ENCODE assay signal across 3 cellular contexts in genomic region chr1:145123992-145124641, GRCh38. TPM values are rescaled to one million over a fixed set of nuclear protein-coding genes. Genes with fewer than 3 reads are reported as not detected.
"Had no signal": no experiment of that assay in that cellular context is flagged by ENCODE, and none has a peak within 500 bp of the region (broad histone marks: within the 10 kb centered on the region; RNA-seq: fewer than 3 reads in every experiment).

No MANE protein-coding gene starts in this region.

RNA-seq across cellular contexts. Expression of gene FAM72D, which starts 28.3 kb away (rescaled TPM):
- total RNA-seq: mesenteric fat pad, mononuclear cell, right atrium auricular region had no signal
